Comparison of ENCODE assay signal across 13 cellular contexts in genomic region chr5:33649801-33650482, GRCh38.
DNase-seq lines count a peak whose midpoint lies in the region; ATAC-seq and TF ChIP-seq lines count a peak whose summit lies in the region.
"Had no signal": no experiment of that assay in that cellular context is flagged by ENCODE, and none has a peak within 500 bp of the region (broad histone marks: within the 10 kb centered on the region; RNA-seq: fewer than 3 reads in every experiment).

No MANE protein-coding gene starts in this region.

- no peak overlapping the region for H3K4me3 ChIP-seq in fibroblast of mammary gland (ENCODE audit: control insufficient read depth, low read depth, low read length)

- TF ChIP-seq POLR2A in erythroblast (IDR thresholded peaks at IDR 0.05; ENCODE audit: low read length) = no peak

- ATAC-seq in GM19328 (IDR thresholded peaks at IDR 0.05; ENCODE audit: unreplicated experiment) = no peak

- DNase-seq in GM04504 (ENCODE audit: low read depth) (peak; percentile 48), T1000 (lab: John Stamatoyannopoulos, UW) (peak; percentile 18), fibroblast of mammary gland (ENCODE audit: low read depth) (peak; percentile 59), renal cortical epithelial cell (ENCODE audit: low read depth) (peak; percentile 84), erythroblast (lab: John Stamatoyannopoulos, UW) (no peak), activated gamma-delta T cell (lab: John Stamatoyannopoulos, UW) (no peak), HT-29 (ENCODE audit: low spot score) (no peak)
- DNase-seq: activated CD4-positive, alpha-beta memory T cell treated with anti-CD3 and anti-CD28 coated beads, Interleukin-2, amount 10 ng/mL, durations not matched to agents 7 days and 5 days; activated naive CD8-positive, alpha-beta T cell treated with anti-CD3 and anti-CD28 coated beads for 36 hours; effector CD8-positive, alpha-beta T cell; stimulated activated CD4-positive, alpha-beta T cell treated with anti-CD3 and anti-CD28 coated beads, Interleukin-12 subunit alpha, Interleukin-12 subunit beta, amount 100 ng/mL, for 4 hours; T-helper 1 cell had no signal

- no peak for TF ChIP-seq CTCF in fibroblast of mammary gland (conservative IDR thresholded peaks at IDR 0.05; ENCODE audit: control insufficient read depth, insufficient read depth, low read depth, low read length)

Comparison
In these comparisons a context has a peak if more than half of its experiments do, and no peak if none do; other contexts are left out.
1. DNase-seq: peak in GM04504 (single experiment), T1000 (single experiment), fibroblast of mammary gland (single experiment) and renal cortical epithelial cell (single experiment); none in erythroblast (0 of 2), activated gamma-delta T cell (single experiment) and HT-29 (single experiment).